ENCODE assay signal across 13 cellular contexts in the genomic region with DNA sequence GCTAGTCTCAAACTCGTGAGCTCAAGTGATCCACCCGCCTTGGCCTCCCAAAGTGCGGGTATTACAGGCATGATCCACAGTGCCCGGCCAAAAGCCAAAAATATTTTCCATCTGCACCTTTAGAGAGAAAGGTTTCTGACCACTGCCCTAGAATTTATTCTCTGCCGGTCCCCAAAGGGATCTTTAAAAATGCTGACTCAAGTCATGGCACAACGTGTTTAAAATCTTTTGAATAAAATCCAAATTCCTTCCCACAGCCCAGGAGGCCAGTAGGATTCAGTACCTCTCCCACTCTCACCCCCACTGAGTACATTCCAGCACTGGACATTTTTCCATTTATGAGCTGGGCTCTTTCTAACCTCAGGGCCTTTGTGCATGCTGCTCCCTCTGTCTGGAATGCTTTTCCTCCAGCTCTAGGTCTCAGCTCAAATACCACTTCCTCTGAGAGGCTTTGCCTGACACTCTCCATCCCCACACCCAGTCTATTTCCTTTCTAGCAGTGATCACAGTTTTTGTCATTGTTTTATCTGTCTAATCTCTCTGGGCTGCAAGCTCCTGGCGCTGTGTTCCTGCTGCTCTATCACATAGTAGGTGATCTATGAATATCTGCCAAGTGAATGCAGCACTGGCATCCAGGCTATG.
A peak's percentile ranks its signal among the peaks of the same experiment; 100 is the strongest.
DNase-seq lines count a peak whose midpoint lies in the region; ATAC-seq and TF ChIP-seq lines count a peak whose summit lies in the region.
"Had no signal": no experiment of that assay in that cellular context is flagged by ENCODE, and none has a peak within 500 bp of the region (broad histone marks: within the 10 kb centered on the region; RNA-seq: fewer than 3 reads in every experiment).

No MANE protein-coding gene starts in this region.

- H3K9me3 ChIP-seq in BLaER1 treated with 17β-estradiol and CSF1 and Interleukin-3, amounts not matched to agents 10 nM and 100 nM (replicated peaks in 1 of 11), result 0 out of 22 replicates have a peak, but pooled peaks cover 0 to 4% (median 0%) of the 10 kb centered on the region in 11 experiments
- H3K9me3 ChIP-seq in GM23248 (ENCODE audit: low read depth), result no peaks in the 10 kb centered on the region
- H3K9me3 ChIP-seq: stomach had no signal

- no peaks in the 10 kb centered on the region for H3K27me3 ChIP-seq in BLaER1 treated with 17β-estradiol and CSF1 and Interleukin-3, amounts not matched to agents 10 nM and 100 nM
- H3K27me3 ChIP-seq in GM23248 (replicated peaks; ENCODE audit: insufficient read depth) (no peaks in the 10 kb centered on the region), H7 (ENCODE audit: control insufficient read depth, insufficient read depth, low read length) (no peaks in the 10 kb centered on the region)
- H3K27me3 ChIP-seq: stomach had no signal

- no peak for ATAC-seq in esophagus mucosa
- ATAC-seq in GM19395 (IDR thresholded peaks at IDR 0.05; ENCODE audit: unreplicated experiment), result no peak
- ATAC-seq: GM12878 had no signal

- TF ChIP-seq CTCF in fibroblast of mammary gland (conservative IDR thresholded peaks at IDR 0.05; ENCODE audit: control insufficient read depth, insufficient read depth, low read depth, low read length), result no peak

- 75 to 80% methylated on average over 7 of the region's 7 CpGs for WGBS in GM23248 (ENCODE audit: low coverage in 1 of 2, low lambda C conversion rate in 2 of 2, missing lambda C conversion rate in 2 of 2), 2 experiments

- H3F3A ChIP-seq in GM23248 (ENCODE audit: insufficient read depth), result peaks cover 20% of the 10 kb centered on the region

- no peaks in the 10 kb centered on the region; a peak in 1 of 22 replicates for H4K20me1 ChIP-seq in BLaER1 treated with 17β-estradiol and CSF1 and Interleukin-3, amounts not matched to agents 10 nM and 100 nM
- H4K20me1 ChIP-seq in GM23248 (ENCODE audit: insufficient read depth), result no peaks in the 10 kb centered on the region

- H3K9ac ChIP-seq in BLaER1 treated with 17β-estradiol and CSF1 and Interleukin-3, amounts not matched to agents 10 nM and 100 nM, result peak overlapping the region in 3 of 11 experiments; percentile 0 to 39 (median 21); a peak in 4 of 22 replicates
- H3K9ac ChIP-seq in GM23248, result no peak overlapping the region

- no peak for DNase-seq in GM23248
- peak; percentile 69 for DNase-seq in T1000 (lab: John Stamatoyannopoulos, UW)
- DNase-seq in fibroblast of mammary gland (ENCODE audit: low read depth), result peak; percentile 41
- DNase-seq in H7, result no peak
- DNase-seq in NCI-H1436 treated with DMSO at 0.1 percent for 48 hours (lab: John Stamatoyannopoulos, UW), result no peak
- DNase-seq: Kasumi-1; NCI-H2081 treated with DMSO at 0.1 percent for 48 hours; stimulated activated CD4-positive, alpha-beta T cell treated with anti-CD3 and anti-CD28 coated beads, Interleukin-4, amount 100 ng/mL, for 1 hour; stomach had no signal

- H2AFZ ChIP-seq in GM23248, result no peak overlapping the region

- H3K36me3 ChIP-seq in BLaER1 treated with 17β-estradiol and CSF1 and Interleukin-3, amounts not matched to agents 10 nM and 100 nM, result no peaks in the 10 kb centered on the region
- no peaks in the 10 kb centered on the region for H3K36me3 ChIP-seq in GM23248 (ENCODE audit: low read depth)
- H3K36me3 ChIP-seq in H7 (replicated peaks; ENCODE audit: control insufficient read depth, insufficient read depth, low read length), result no peaks in the 10 kb centered on the region
- H3K36me3 ChIP-seq: stomach had no signal

- in situ Hi-C loops in GM23248 (cut with MboI), result no loop called here

- no peak overlapping the region for H3K4me3 ChIP-seq in BLaER1 treated with 17β-estradiol and CSF1 and Interleukin-3, amounts not matched to agents 10 nM and 100 nM
- H3K4me3 ChIP-seq in GM23248 (no peak overlapping the region), fibroblast of mammary gland (ENCODE audit: control insufficient read depth, low read depth, low read length) (no peak overlapping the region), H7 (ENCODE audit: insufficient read depth, low read depth, low read length) (no peak overlapping the region)
- H3K4me3 ChIP-seq: GM12878, stomach had no signal

- peak overlapping the region in 9 of 11 experiments; percentile 41 to 75 (median 60); a peak in 16 of 22 replicates for H3K27ac ChIP-seq in BLaER1 treated with 17β-estradiol and CSF1 and Interleukin-3, amounts not matched to agents 10 nM and 100 nM
- H3K27ac ChIP-seq in GM23248, result peak overlapping the region; percentile 81; the same call in 1 of the 2 replicates

- peaks cover 64 to 90% (median 82%) of the 10 kb centered on the region in 10 experiments for H3K4me1 ChIP-seq in BLaER1 treated with 17β-estradiol and CSF1 and Interleukin-3, amounts not matched to agents 10 nM and 100 nM
- H3K4me1 ChIP-seq in GM23248 (ENCODE audit: insufficient read depth), result peaks cover 19% of the 10 kb centered on the region

- no peaks in the 10 kb centered on the region for H3K9me2 ChIP-seq in GM23248 (ENCODE audit: insufficient read depth)

- H3K79me2 ChIP-seq in GM23248 (ENCODE audit: insufficient read depth), result no peaks in the 10 kb centered on the region

- peak overlapping the region; percentile 70 to 87 (median 82) for H3K4me2 ChIP-seq in BLaER1 treated with 17β-estradiol and CSF1 and Interleukin-3, amounts not matched to agents 10 nM and 100 nM
- no peak overlapping the region for H3K4me2 ChIP-seq in GM23248 (ENCODE audit: unreplicated experiment)

Comparison
In these comparisons a context has a peak if more than half of its experiments do, and no peak if none do; other contexts are left out.
1. DNase-seq: peak in T1000 (single experiment) and fibroblast of mammary gland (single experiment); none in GM23248 (single experiment), H7 (single experiment) and NCI-H1436 treated with DMSO at 0.1 percent for 48 hours (single experiment).